ENCODE assay signal across 8 cellular contexts in genomic region chr2:164620873-164621760, GRCh38. TPM values are rescaled to one million over a fixed set of nuclear protein-coding genes. Genes with fewer than 3 reads are reported as not detected.
DNase-seq lines count a peak whose midpoint lies in the region; ATAC-seq and TF ChIP-seq lines count a peak whose summit lies in the region.

Gene GRB14, minus strand, starts transcription at chr2:164621482. Its CDS starts 173 bp downstream, at chr2:164621309.

- H3K79me2 ChIP-seq in HCT116 (ENCODE audit: insufficient read depth, low read length), result no peaks in the 10 kb centered on the region

- H3K4me3 ChIP-seq in AG10803 (ENCODE audit: low read length) (peak within 1 kb of the TSS; percentile 56), HCT116 (replicated peaks in 1 of 2; ENCODE audit: low read depth in 1 of 2, low read length in 2 of 2) (peak within 1 kb of the TSS; percentile 48 to 63), SK-N-MC (peak within 1 kb of the TSS; percentile 89)

- intact Hi-C loops in HCT116 (cut with micrococcal nuclease), result no loop called here

- H3K36me3 ChIP-seq in HCT116 (ENCODE audit: control insufficient read depth in 1 of 2, insufficient read depth in 2 of 2, low read length in 2 of 2), result no peaks in the 10 kb centered on the region
- H3K36me3 ChIP-seq in SK-N-MC (ENCODE audit: insufficient read depth, low read length), result no peaks in the 10 kb centered on the region

- H4K20me1 ChIP-seq in HCT116 (ENCODE audit: insufficient read depth), result no peaks in the 10 kb centered on the region

- CTCF ChIA-PET in HCT116 (lab: Charles Lee), result interaction anchor here (1.1 to 1.2 kb wide), 2 partner anchors 21 kb away, joined by 3 to 5 read pairs; no protein-coding TSS in a partner anchor

- RAD21 ChIA-PET in HCT116 (lab: Charles Lee; ENCODE audit: low non-redundant PET in 1 of 2, low total read pairs in 2 of 2, uncharacterized antibody in 2 of 2, unreplicated experiment in 2 of 2), result no interaction called here

- peak within 1 kb of the TSS; percentile 53 for H3K27ac ChIP-seq in HCT116 (ENCODE audit: low read depth, low read length)
- H3K27ac ChIP-seq in SK-N-MC, result no peak within 1 kb of the TSS

- TF ChIP-seq RAD21 in HCT116 (IDR thresholded peaks at IDR 0.05; ENCODE audit: low read depth), result no peak

- no peaks in the 10 kb centered on the region for H3K27me3 ChIP-seq in HCT116 (ENCODE audit: insufficient read depth, low read length)

- peak; percentile 87 for ATAC-seq in HCT116
- ATAC-seq in omental fat pad (ENCODE audit: low FRiP score), result peak; percentile 77
- ATAC-seq in GM18519 (IDR thresholded peaks at IDR 0.05; ENCODE audit: low FRiP score, unreplicated experiment), result no peak
- no peak for ATAC-seq in GM21360 (IDR thresholded peaks at IDR 0.05; ENCODE audit: unreplicated experiment)

- H3K4me2 ChIP-seq in HCT116 (ENCODE audit: low read length), result peak within 1 kb of the TSS; percentile 90

- TF ChIP-seq CTCF in AG10803 (conservative IDR thresholded peaks at IDR 0.05; ENCODE audit: low read length), result no peak
- TF ChIP-seq CTCF in HCT116 (IDR thresholded peaks at IDR 0.05 in 2 of 3, conservative IDR thresholded peaks at IDR 0.05 in 1 of 3; ENCODE audit: borderline replicate concordance in 1 of 3, insufficient read depth in 1 of 3, low read depth in 2 of 3, low read length in 2 of 3), result no peak; a peak in 2 of 6 replicates
- no peak for TF ChIP-seq CTCF in omental fat pad (IDR thresholded peaks at IDR 0.05)

- BruUV-seq in HCT116 (replicated peaks; lab: Mats Ljungman, UMichigan), result no TSS peak

- DNase-seq in AG10803 (ENCODE audit: low read depth) (peak; percentile 6), HCT116 (ENCODE audit: low read depth, low spot score) (peak; percentile 28), SK-N-MC (ENCODE audit: low read depth, low spot score) (no peak), glomerular visceral epithelial cell (ENCODE audit: extremely low spot score) (peak; percentile 85), omental fat pad (ENCODE audit: low spot score) (no peak)
- DNase-seq in activated naive CD4-positive, alpha-beta T cell (lab: John Stamatoyannopoulos, UW), result no peak

- H3K9me3 ChIP-seq in HCT116 (ENCODE audit: control insufficient read depth in 1 of 2, insufficient read depth in 1 of 2, low read depth in 1 of 2, low read length in 2 of 2) (no peaks in the 10 kb centered on the region), SK-N-MC (ENCODE audit: low read depth, low read length) (no peaks in the 10 kb centered on the region)

- peaks cover 0 to 21% of the 10 kb centered on the region in 2 experiments; a peak in 3 of 4 replicates for H3K4me1 ChIP-seq in HCT116 (ENCODE audit: control insufficient read depth in 1 of 2, insufficient read depth in 2 of 2, low read length in 2 of 2)

- peak within 1 kb of the TSS; percentile 76 for H2AFZ ChIP-seq in HCT116 (ENCODE audit: low read depth, low read length, poor library complexity, severe bottlenecking)

- peak within 1 kb of the TSS; percentile 48 for H3K9ac ChIP-seq in HCT116 (ENCODE audit: low read length)
- peak within 1 kb of the TSS; percentile 72 for H3K9ac ChIP-seq in SK-N-MC (ENCODE audit: insufficient read length)

- TF ChIP-seq POLR2A in HCT116 (IDR thresholded peaks at IDR 0.05; ENCODE audit: borderline replicate concordance, extremely low read depth, insufficient read depth, insufficient read length), result no peak

- POLR2A ChIA-PET in HCT116 (lab: Charles Lee), result no interaction called here

- no peaks in the 10 kb centered on the region for H3K9me2 ChIP-seq in HCT116 (ENCODE audit: insufficient read depth)

TF ChIP-seq in HCT116, 20 proteins besides CTCF, POLR2A, EP300 and RAD21:
- TF ChIP-seq JUND (IDR thresholded peaks at IDR 0.05) (no peak), EGR1 (IDR thresholded peaks at IDR 0.05; ENCODE audit: low read depth) (peak; percentile 84), ELF1 (IDR thresholded peaks at IDR 0.05; ENCODE audit: borderline replicate concordance, low read depth) (no peak), EZH2phosphoT487 (IDR thresholded peaks at IDR 0.05; ENCODE audit: borderline replicate concordance) (no peak), EZH2 (IDR thresholded peaks at IDR 0.05) (no peak), SRF (IDR thresholded peaks at IDR 0.05; ENCODE audit: low read depth) (no peak), ZFX (IDR thresholded peaks at IDR 0.05) (peak; percentile 23; the same call in 1 of the 2 replicates), POLR2AphosphoS5 (IDR thresholded peaks at IDR 0.05; ENCODE audit: low read depth, low read length) (no peak), SP1 (IDR thresholded peaks at IDR 0.05; ENCODE audit: low read depth) (no peak), SIN3A (IDR thresholded peaks at IDR 0.05; ENCODE audit: low read depth) (no peak), TCF7L2 (IDR thresholded peaks at IDR 0.05; ENCODE audit: borderline replicate concordance, extremely low read depth, insufficient read depth, insufficient read length) (no peak), CBX3 (IDR thresholded peaks at IDR 0.05; ENCODE audit: low read depth) (no peak), FOSL1 (IDR thresholded peaks at IDR 0.05; ENCODE audit: low read depth) (no peak), CEBPB (IDR thresholded peaks at IDR 0.05; ENCODE audit: low read depth) (no peak), YY1 (IDR thresholded peaks at IDR 0.05; ENCODE audit: extremely low read depth, insufficient replicate concordance, low read depth, low read length) (no peak), ZNF274 (IDR thresholded peaks at IDR 0.05; ENCODE audit: low read depth, low read length) (no peak), REST (IDR thresholded peaks at IDR 0.05; ENCODE audit: low read depth) (no peak)
- TF ChIP-seq, protein P1, sequence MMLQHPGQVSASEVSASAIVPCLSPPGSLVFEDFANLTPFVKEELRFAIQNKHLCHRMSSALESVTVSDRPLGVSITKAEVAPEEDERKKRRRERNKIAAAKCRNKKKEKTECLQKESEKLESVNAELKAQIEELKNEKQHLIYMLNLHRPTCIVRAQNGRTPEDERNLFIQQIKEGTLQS (IDR thresholded peaks at IDR 0.05), result no peak
- TF ChIP-seq, protein P2, sequence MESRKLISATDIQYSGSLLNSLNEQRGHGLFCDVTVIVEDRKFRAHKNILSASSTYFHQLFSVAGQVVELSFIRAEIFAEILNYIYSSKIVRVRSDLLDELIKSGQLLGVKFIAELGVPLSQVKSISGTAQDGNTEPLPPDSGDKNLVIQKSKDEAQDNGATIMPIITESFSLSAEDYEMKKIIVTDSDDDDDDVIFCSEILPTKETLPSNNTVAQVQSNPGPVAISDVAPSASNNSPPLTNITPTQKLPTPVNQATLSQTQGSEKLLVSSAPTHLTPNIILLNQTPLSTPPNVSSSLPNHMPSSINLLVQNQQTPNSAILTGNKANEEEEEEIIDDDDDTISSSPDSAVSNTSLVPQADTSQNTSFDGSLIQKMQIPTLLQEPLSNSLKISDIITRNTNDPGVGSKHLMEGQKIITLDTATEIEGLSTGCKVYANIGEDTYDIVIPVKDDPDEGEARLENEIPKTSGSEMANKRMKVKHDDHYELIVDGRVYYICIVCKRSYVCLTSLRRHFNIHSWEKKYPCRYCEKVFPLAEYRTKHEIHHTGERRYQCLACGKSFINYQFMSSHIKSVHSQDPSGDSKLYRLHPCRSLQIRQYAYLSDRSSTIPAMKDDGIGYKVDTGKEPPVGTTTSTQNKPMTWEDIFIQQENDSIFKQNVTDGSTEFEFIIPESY (IDR thresholded peaks at IDR 0.05; ENCODE audit: extremely low read depth, insufficient replicate concordance, low read length), result no peak
- TF ChIP-seq, protein P3, sequence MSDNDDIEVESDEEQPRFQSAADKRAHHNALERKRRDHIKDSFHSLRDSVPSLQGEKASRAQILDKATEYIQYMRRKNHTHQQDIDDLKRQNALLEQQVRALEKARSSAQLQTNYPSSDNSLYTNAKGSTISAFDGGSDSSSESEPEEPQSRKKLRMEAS (IDR thresholded peaks at IDR 0.05), result peak; percentile 60

RNA-seq across cellular contexts. Expression of gene GRB14, which starts in this region (rescaled TPM):
- 6.3 TPM for total RNA-seq in HCT116 (2021; ENCODE audit: unreplicated experiment)
- polyA plus RNA-seq in HCT116 (2012), result 1.2 and 2.0 TPM in 2 replicates
- total RNA-seq in omental fat pad, result 1 to 10 TPM; 4.5 to 7.4 (median 5.3) TPM

Comparison
In these comparisons a context has a peak if more than half of its experiments do, and no peak if none do; other contexts are left out.
1. DNase-seq: peak in AG10803 (single experiment), HCT116 (single experiment) and glomerular visceral epithelial cell (single experiment); none in SK-N-MC (single experiment), omental fat pad (single experiment) and activated naive CD4-positive, alpha-beta T cell (0 of 4).
2. ATAC-seq: peak in HCT116 (single experiment) and omental fat pad (single experiment); none in GM18519 (single experiment) and GM21360 (single experiment).
3. Peak in every context shown above with its lines, with median percentiles within 50 percentile points of each other: H3K4me3 ChIP-seq.